Comparison of ENCODE assay signal across 14 cellular contexts in genomic region chr6:28357036-28357435, GRCh38. TPM values are rescaled to one million over a fixed set of nuclear protein-coding genes. Genes with fewer than 3 reads are reported as not detected.
DNase-seq lines count a peak whose midpoint lies in the region; ATAC-seq and TF ChIP-seq lines count a peak whose summit lies in the region.
"Had no signal": no experiment of that assay in that cellular context is flagged by ENCODE, and none has a peak within 500 bp of the region (broad histone marks: within the 10 kb centered on the region; RNA-seq: fewer than 3 reads in every experiment).

No MANE protein-coding gene starts in this region.

- POLR2A ChIA-PET in MCF 10A (lab: Yijun Ruan, JAX), result interaction anchor here (1.3 to 5.0 kb wide), 10 partner anchors 14 to 567 kb away, joined by 4 to 71 read pairs (median 14); partner anchors contain the start of genes PGBD1, TRIM27, ZKSCAN4 and ZSCAN16

- H3K27ac ChIP-seq in breast epithelium, result no peak overlapping the region

- TF ChIP-seq CTCF in MCF 10A (IDR thresholded peaks at IDR 0.05; ENCODE audit: unreplicated experiment) (no peak), breast epithelium (IDR thresholded peaks at IDR 0.05) (no peak), choroid plexus epithelial cell (conservative IDR thresholded peaks at IDR 0.05; ENCODE audit: low read depth, low read length) (no peak)

- DNase-seq in MCF 10A (ENCODE audit: unreplicated experiment) (peak; percentile 40), breast epithelium (ENCODE audit: low spot score in 2 of 2) (no peak), choroid plexus epithelial cell (ENCODE audit: low read depth) (peak; percentile 64), iris pigment epithelial cell (ENCODE audit: low read depth) (peak; percentile 85), activated gamma-delta T cell treated with Interleukin-2 at 50 U/mL for 16 hours (no peak), HAP-1 (ENCODE audit: low spot score in 2 of 2) (no peak)
- DNase-seq in stimulated activated CD4-positive, alpha-beta T cell treated with anti-CD3 and anti-CD28 coated beads, Interleukin-15, amount 100 ng/mL, for 24 hours, result no peak
- DNase-seq: Caco-2; left ventricle myocardium superior; NCI-H1092 treated with DMSO at 0.1 percent for 48 hours; nephron progenitor cell; SK-N-SH; stimulated activated CD4-positive, alpha-beta T cell treated with anti-CD3 and anti-CD28 coated beads, Interleukin-4, amount 100 ng/mL, for 1 hour had no signal

- in situ Hi-C loops in HAP-1 (cut with MboI; ENCODE audit: low sequenced_read_pairs), result loop anchor here (10.0 kb wide), 1 partner anchor 222 kb away; no protein-coding TSS in a partner anchor

- H3K4me3 ChIP-seq in breast epithelium (no peak overlapping the region), choroid plexus epithelial cell (ENCODE audit: low read depth, low read length) (no peak overlapping the region), HAP-1 (no peak overlapping the region)

- BruUV-seq in MCF 10A (replicated peaks; lab: Mats Ljungman, UMichigan), result no TSS peak

- H3K27me3 ChIP-seq in breast epithelium (no peaks in the 10 kb centered on the region), HAP-1 (ENCODE audit: low read depth) (no peaks in the 10 kb centered on the region)

- peaks cover 12% of the 10 kb centered on the region for H3K4me1 Mint-ChIP-seq in MCF 10A (ENCODE audit: insufficient read depth, unreplicated experiment)

- ATAC-seq in HG03045 (IDR thresholded peaks at IDR 0.05; ENCODE audit: unreplicated experiment), result no peak

- peak overlapping the region; percentile 41 for H3K27ac Mint-ChIP-seq in MCF 10A (ENCODE audit: low read depth, unreplicated experiment)
- H3K27ac Mint-ChIP-seq: nephron progenitor cell had no signal

- intact Hi-C loops in MCF 10A (cut with micrococcal nuclease), result loop anchor here (2.0 to 5.0 kb wide), 3 partner anchors 90 to 455 kb away; partner anchors contain the start of genes ZSCAN26 and ZSCAN9
- intact Hi-C loops in breast epithelium (cut with DNase I; ENCODE audit: low total_unique reads), result no loop called here

- H3K36me3 ChIP-seq in breast epithelium (no peaks in the 10 kb centered on the region), HAP-1 (replicated peaks) (no peaks in the 10 kb centered on the region)

- CTCF ChIA-PET in MCF 10A (lab: Yijun Ruan, JAX), result interaction anchor here (0.6 to 5.5 kb wide), 7 partner anchors 20 to 461 kb away, joined by 3 to 35 read pairs (median 5); partner anchors contain the start of gene ZSCAN26

- H3K9me3 Mint-ChIP-seq in MCF 10A (ENCODE audit: unreplicated experiment), result no peaks in the 10 kb centered on the region

- peaks cover 0 to 7% of the 10 kb centered on the region in 2 donors for H3K4me1 ChIP-seq in breast epithelium
- H3K4me1 ChIP-seq in HAP-1, result peaks cover 5% of the 10 kb centered on the region; the same call in 1 of the 2 replicates

- H3K9me3 ChIP-seq in breast epithelium (no peaks in the 10 kb centered on the region), HAP-1 (no peaks in the 10 kb centered on the region)
- H3K9me3 ChIP-seq: Caco-2, SK-N-SH had no signal

- TF ChIP-seq POLR2A in breast epithelium (IDR thresholded peaks at IDR 0.05), result no peak

- H3K36me3 Mint-ChIP-seq in MCF 10A (ENCODE audit: insufficient read depth, unreplicated experiment), result peaks cover 18% of the 10 kb centered on the region

- no peak overlapping the region for H3K4me3 Mint-ChIP-seq in MCF 10A (ENCODE audit: unreplicated experiment)

- no peaks in the 10 kb centered on the region for H3K27me3 Mint-ChIP-seq in MCF 10A (ENCODE audit: insufficient read depth, unreplicated experiment)

RNA-seq across cellular contexts. Expression of gene ZKSCAN3, which starts 7.3 kb away (rescaled TPM):
- total RNA-seq in MCF 10A (2022), result 2.7 and 3.7 TPM in 2 replicates
- 1 to 10 TPM; 3.4 to 6.4 (median 3.6) TPM for total RNA-seq in breast epithelium

RNA-seq across cellular contexts. Expression of gene ZSCAN31, which starts 21.1 kb away (rescaled TPM):
- total RNA-seq in MCF 10A (2022) (5.0 and 6.7 TPM in 2 replicates), breast epithelium (10 to 100 TPM in 2 of 3 donors, 1 to 10 TPM in 1; 4.6 to 19.3 (median 17.4) TPM)

RNA-seq across cellular contexts. Expression of gene ZSCAN12, which starts 42.5 kb away (rescaled TPM):
- total RNA-seq in MCF 10A (2022) (4.4 and 5.3 TPM in 2 replicates), breast epithelium (10 to 100 TPM in 1 of 3 donors, 1 to 10 TPM in 2; 4.2 to 11.6 (median 7.5) TPM)

Comparison
In these comparisons a context has a peak if more than half of its experiments do, and no peak if none do; other contexts are left out.
1. DNase-seq: peak in MCF 10A (single experiment), choroid plexus epithelial cell (single experiment) and iris pigment epithelial cell (single experiment); none in breast epithelium (0 of 2), activated gamma-delta T cell treated with Interleukin-2 at 50 U/mL for 16 hours (single experiment), stimulated activated CD4-positive, alpha-beta T cell treated with anti-CD3 and anti-CD28 coated beads, Interleukin-15, amount 100 ng/mL, for 24 hours (single experiment) and HAP-1 (0 of 2).